Comparison of ENCODE assay signal across 32 cellular contexts in genomic region chr1:63512584-63512983, GRCh38.
"Had no signal": no experiment of that assay in that cellular context is flagged by ENCODE, and none has a peak within 500 bp of the region (broad histone marks: within the 10 kb centered on the region; RNA-seq: fewer than 3 reads in every experiment).

No MANE protein-coding gene starts in this region.

- H3K36me3 ChIP-seq: ovary, right lobe of liver, sigmoid colon, transverse colon, vagina had no signal

- H3K36me3 Mint-ChIP-seq: natural killer cell had no signal

- H3K27ac ChIP-seq: neural progenitor cell, ovary, parathyroid adenoma, psoas muscle, right lobe of liver, sigmoid colon, skin epidermis, spleen, suprapubic skin, testis, tibial artery, transverse colon, vagina had no signal

- ATAC-seq: natural killer cell; psoas muscle; right cardiac atrium; right lobe of liver; stimulated activated memory B cell treated with anti-CD40 and anti-IgM and Interleukin-4, amounts not matched to agents 10 μg/mL and 1 μg/mL and 100 μg/mL, for 72 hours; stimulated activated naive CD8-positive, alpha-beta T cell treated with anti-CD3 and anti-CD28 coated beads, Interleukin-15, amount 100 ng/mL, for 72 hours; stimulated activated naive CD8-positive, alpha-beta T cell treated with anti-CD3 and anti-CD28 coated beads, Interleukin-15, Interleukin-2, amounts not matched to agents 100 U/mL and 50 U/mL, for 24 hours had no signal

- H3K27ac Mint-ChIP-seq: natural killer cell; nephron; neural progenitor cell; progenitor cell of endocrine pancreas; stimulated activated memory B cell treated with anti-CD40 and anti-IgM and Interleukin-4, amounts not matched to agents 10 μg/mL and 1 μg/mL and 100 μg/mL, for 72 hours; stimulated activated naive CD8-positive, alpha-beta T cell treated with anti-CD3 and anti-CD28 coated beads, Interleukin-15, amount 100 ng/mL, for 72 hours; type B pancreatic cell had no signal

- H3K4me1 ChIP-seq: neural progenitor cell, parathyroid adenoma, psoas muscle, right lobe of liver, sigmoid colon, suprapubic skin, testis, tibial artery, transverse colon, vagina had no signal

- H3K79me2 ChIP-seq: parathyroid adenoma had no signal

- H3K27me3 Mint-ChIP-seq: progenitor cell of endocrine pancreas; stimulated activated memory B cell treated with anti-CD40 and anti-IgM and Interleukin-4, amounts not matched to agents 10 μg/mL and 1 μg/mL and 100 μg/mL, for 72 hours; stimulated activated naive CD8-positive, alpha-beta T cell treated with anti-CD3 and anti-CD28 coated beads, Interleukin-15, amount 100 ng/mL, for 72 hours; type B pancreatic cell had no signal

- H3K9me3 ChIP-seq: ovary, psoas muscle, right lobe of liver, sigmoid colon, suprapubic skin, testis, tibial artery, transverse colon, vagina had no signal

- FAIRE-seq: urothelium cell line had no signal

- H3K9ac ChIP-seq: neural progenitor cell, parathyroid adenoma had no signal

- H3K4me3 ChIP-seq: neural progenitor cell, ovary, psoas muscle, right lobe of liver, sigmoid colon, skin epidermis, smooth muscle cell, spleen, suprapubic skin, testis, tibial artery, transverse colon, vagina had no signal

- H3K27me3 ChIP-seq: neural progenitor cell, ovary, right lobe of liver, sigmoid colon, spleen, suprapubic skin, testis, tibial artery, transverse colon, vagina had no signal

- DNase-seq: natural killer cell; occipital lobe; ovary; posterior cingulate gyrus; psoas muscle; right cardiac atrium; right lobe of liver; sigmoid colon; spleen; stimulated activated CD4-positive, alpha-beta T cell treated with anti-CD3 and anti-CD28 coated beads, Interleukin-12 subunit alpha, Interleukin-12 subunit beta, amount 100 ng/mL, for 4 hours; stimulated activated CD4-positive, alpha-beta T cell treated with anti-CD3 and anti-CD28 coated beads, Interleukin-1b, Interleukin-23, amount 100 ng/mL, for 48 hours; stimulated activated CD4-positive, alpha-beta T cell treated with anti-CD3 and anti-CD28 coated beads, Interleukin-4, amount 100 ng/mL, for 1 hour; stimulated activated CD4-positive, alpha-beta T cell treated with anti-CD3 and anti-CD28 coated beads, Interleukin-4, amount 100 ng/mL, for 4 hours; stimulated activated CD8-positive, alpha-beta memory T cell treated with anti-CD3 and anti-CD28 coated beads, Interleukin-4, amount 100 ng/mL, for 48 hours; stimulated activated naive CD4-positive, alpha-beta T cell; stimulated activated naive CD8-positive, alpha-beta T cell treated with anti-CD3 and anti-CD28 coated beads, Interleukin-15, amount 100 ng/mL, for 72 hours; stimulated activated naive CD8-positive, alpha-beta T cell treated with anti-CD3 and anti-CD28 coated beads, Interleukin-15, Interleukin-2, amounts not matched to agents 100 U/mL and 50 U/mL, for 24 hours; substantia nigra; testis; tibial artery; transverse colon had no signal

- H3K4me1 Mint-ChIP-seq: natural killer cell; nephron; neural progenitor cell; stimulated activated naive CD8-positive, alpha-beta T cell treated with anti-CD3 and anti-CD28 coated beads, Interleukin-15, amount 100 ng/mL, for 72 hours had no signal

- H3K9me3 Mint-ChIP-seq: natural killer cell; stimulated activated memory B cell treated with anti-CD40 and anti-IgM and Interleukin-4, amounts not matched to agents 10 μg/mL and 1 μg/mL and 100 μg/mL, for 72 hours; stimulated activated naive CD8-positive, alpha-beta T cell treated with anti-CD3 and anti-CD28 coated beads, Interleukin-15, amount 100 ng/mL, for 72 hours had no signal

- H3K4me2 ChIP-seq: neural progenitor cell, smooth muscle cell had no signal

- H3K4me3 Mint-ChIP-seq: natural killer cell; nephron; neural progenitor cell; stimulated activated memory B cell treated with anti-CD40 and anti-IgM and Interleukin-4, amounts not matched to agents 10 μg/mL and 1 μg/mL and 100 μg/mL, for 72 hours; stimulated activated naive CD8-positive, alpha-beta T cell treated with anti-CD3 and anti-CD28 coated beads, Interleukin-15, amount 100 ng/mL, for 72 hours; type B pancreatic cell had no signal

- H2AFZ ChIP-seq: neural progenitor cell, parathyroid adenoma had no signal
